ENCODE assay signal across 32 cellular contexts in the genomic region with DNA sequence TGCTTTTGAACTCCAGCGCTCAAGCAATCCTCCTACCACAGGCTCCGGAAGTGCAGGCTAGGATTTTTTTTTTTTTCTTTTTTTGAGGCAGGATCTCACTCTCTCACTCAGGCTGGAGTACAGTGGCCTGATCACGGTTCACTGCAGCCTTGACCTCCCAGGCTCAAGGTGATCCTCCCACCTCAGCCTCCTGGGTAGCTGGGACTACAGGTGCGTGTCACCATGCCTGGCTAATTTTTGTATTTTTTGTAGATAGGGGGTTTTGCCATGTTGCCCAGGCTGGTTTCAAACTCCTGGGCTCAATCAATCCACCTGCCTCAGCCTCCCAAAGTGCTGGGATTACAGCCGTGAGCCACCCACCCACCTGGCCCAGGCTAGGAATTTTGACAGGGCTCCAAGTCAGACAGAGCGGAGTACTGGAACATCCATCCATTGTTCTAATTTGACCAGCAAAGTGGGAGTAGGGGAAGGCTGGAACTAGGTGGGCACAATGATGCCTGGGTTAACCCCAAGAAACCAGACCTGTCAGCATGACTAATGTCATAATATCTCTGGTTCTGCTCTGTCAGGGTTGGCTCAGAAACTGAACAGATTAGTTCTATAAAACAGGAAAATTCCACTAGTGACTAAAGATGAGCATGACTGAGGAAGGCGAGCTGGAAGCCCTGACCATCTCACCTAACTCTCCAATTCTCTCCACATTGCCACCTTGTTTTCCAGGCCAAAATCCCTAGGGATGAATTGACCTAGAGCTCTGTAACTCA. TPM values are rescaled to one million over a fixed set of nuclear protein-coding genes. Genes with fewer than 3 reads are reported as not detected.
DNase-seq lines count a peak whose midpoint lies in the region; ATAC-seq, FAIRE-seq and TF ChIP-seq lines count a peak whose summit lies in the region.
"Had no signal": no experiment of that assay in that cellular context is flagged by ENCODE, and none has a peak within 500 bp of the region (broad histone marks: within the 10 kb centered on the region; RNA-seq: fewer than 3 reads in every experiment).

No MANE protein-coding gene starts in this region.

- TF ChIP-seq EP300 in GM12878 (IDR thresholded peaks at IDR 0.05; ENCODE audit: borderline replicate concordance in 1 of 2, control insufficient read depth in 1 of 2, low read depth in 2 of 2, low read length in 2 of 2): no peak

- H3K4me1 Mint-ChIP-seq in T-helper 1 cell treated with Interleukin-12 subunit alpha and Interleukin-12 subunit beta and Interleukin-4 antibody, amounts not matched to agents 30 μg/mL and 1 μg/mL, for 36 hours (ENCODE audit: low read depth): peaks cover 15% of the 10 kb centered on the region

- no peak overlapping the region for H3K9ac ChIP-seq in GM12878 (ENCODE audit: control insufficient read depth, insufficient read depth, low read length)
- H3K9ac ChIP-seq: KMS-11 had no signal

- no peak for DNase-seq in T-helper 1 cell
- no peak for DNase-seq in GM12878 (ENCODE audit: low read depth, low spot score)
- peak; percentile 40 for DNase-seq in kidney tubule cell (ENCODE audit: low spot score)
- DNase-seq in NCI-H2171 treated with DMSO at 0.1 percent for 48 hours (lab: John Stamatoyannopoulos, UW): no peak
- DNase-seq: activated CD4-positive, alpha-beta T cell treated with anti-CD3 and anti-CD28 coated beads, Interleukin-2, amount 50 U/mL, for 1 hour; activated naive CD4-positive, alpha-beta T cell treated with anti-CD3 and anti-CD28 coated beads for 36 hours; body of pancreas; H9; left cardiac atrium; NCI-H1417; NCI-H2081; NCI-H2227 treated with DMSO at 0.1 percent for 48 hours; NCI-H69; SHP77; stimulated activated CD4-positive, alpha-beta T cell treated with anti-CD3 and anti-CD28 coated beads, Interleukin-15, amount 100 ng/mL, for 24 hours; stimulated activated naive CD4-positive, alpha-beta T cell had no signal

- TF ChIP-seq CTCF in HEK293 (tag by site-specific recombination; IDR thresholded peaks at IDR 0.05) (no peak), GM12878 (IDR thresholded peaks at IDR 0.05 in 2 of 3, conservative IDR thresholded peaks at IDR 0.05 in 1 of 3; ENCODE audit: control insufficient read depth in 2 of 3, extremely low read depth in 1 of 3, insufficient read depth in 1 of 3, low read depth in 3 of 3, low read length in 3 of 3) (no peak)

- no TSS peak for BruUV-seq in GM12878 (replicated peaks; lab: Mats Ljungman, UMichigan)

- CTCF ChIA-PET in HEK293 (lab: Yijun Ruan, JAX): interaction anchor here (0.9 kb wide), 1 partner anchor 40 kb away, joined by 3 read pairs; no protein-coding TSS in a partner anchor
- CTCF ChIA-PET in GM12878 (lab: Yijun Ruan, JAX): interaction anchor here (0.6 to 1.7 kb wide), 7 partner anchors 25 to 583 kb away, joined by 3 to 6 read pairs (median 3); no protein-coding TSS in a partner anchor

- intact Hi-C loops in GM12878 (cut with micrococcal nuclease; ENCODE audit: unreplicated experiment): no loop called here

- ATAC-seq in GM12878 (peak; percentile 59), GM18519 (IDR thresholded peaks at IDR 0.05; ENCODE audit: low FRiP score, unreplicated experiment) (no peak), GM21529 (IDR thresholded peaks at IDR 0.05; ENCODE audit: unreplicated experiment) (no peak)
- ATAC-seq: body of pancreas, gastroesophageal sphincter, left cardiac atrium, Panc1, WTC11 had no signal

- no peak overlapping the region for H3K4me3 ChIP-seq in HEK293 (ENCODE audit: low read depth, low read length)
- no peak overlapping the region for H3K4me3 ChIP-seq in GM12878
- H3K4me3 ChIP-seq: body of pancreas, gastroesophageal sphincter, lung, thoracic aorta had no signal

- SMC1A ChIA-PET in GM12878 (lab: Charles Lee; ENCODE audit: uncharacterized antibody, unreplicated experiment): interaction anchor here (1.0 to 6.5 kb wide), 6 partner anchors 7 to 45 kb away, joined by 3 to 33 read pairs (median 3); partner anchors contain the start of genes POLR1E and ZBTB5

- 83% methylated on average over 6 of the region's 7 CpGs for WGBS in GM12878 (ENCODE audit: insufficient coverage, insufficient replicate concordance, low lambda C conversion rate, missing lambda C conversion rate)

- no peaks in the 10 kb centered on the region for H3K27me3 ChIP-seq in GM12878 (replicated peaks in 1 of 2; ENCODE audit: control insufficient read depth in 2 of 2, insufficient read depth in 2 of 2, low read length in 1 of 2)
- H3K27me3 ChIP-seq: body of pancreas, gastroesophageal sphincter had no signal

- H3K9me3 ChIP-seq in HEK293 (ENCODE audit: control insufficient read depth, insufficient read depth, low read depth, low read length) (no peaks in the 10 kb centered on the region), GM12878 (replicated peaks; ENCODE audit: control insufficient read depth, insufficient read depth, low read length) (no peaks in the 10 kb centered on the region; the same call in 2 of the 3 replicates)
- H3K9me3 ChIP-seq: body of pancreas, gastroesophageal sphincter, thoracic aorta had no signal

- H3K4me3 Mint-ChIP-seq in T-helper 1 cell treated with Interleukin-12 subunit alpha and Interleukin-12 subunit beta and Interleukin-4 antibody, amounts not matched to agents 30 μg/mL and 1 μg/mL, for 36 hours: no peak overlapping the region
- H3K4me3 Mint-ChIP-seq: activated naive CD4-positive, alpha-beta T cell treated with anti-CD3 and anti-CD28 coated beads for 36 hours; activated T-helper 1 cell treated with anti-CD3 and anti-CD28 coated beads, Interleukin-12 subunit alpha, Interleukin-12 subunit beta, Interleukin-2, Interleukin-4 antibody, amounts not matched to agents 30 ng/mL and 10 ng/mL and 1 ng/mL, durations not matched to agents 14 hours and 24 hours and 36 hours; H9; nephron; WTC11 had no signal

- H2AFZ ChIP-seq in GM12878 (ENCODE audit: control insufficient read depth, low read depth, low read length): no peak overlapping the region

- RAD21 ChIA-PET in GM12878 (lab: Charles Lee; ENCODE audit: unreplicated experiment): interaction anchor here (0.6 to 1.4 kb wide), 3 partner anchors 40 to 46 kb away, joined by 3 read pairs; no protein-coding TSS in a partner anchor

- no peaks in the 10 kb centered on the region for H3K9me3 Mint-ChIP-seq in T-helper 1 cell treated with Interleukin-12 subunit alpha and Interleukin-12 subunit beta and Interleukin-4 antibody, amounts not matched to agents 30 μg/mL and 1 μg/mL, for 36 hours
- H3K9me3 Mint-ChIP-seq: activated naive CD4-positive, alpha-beta T cell treated with anti-CD3 and anti-CD28 coated beads for 36 hours; activated T-helper 1 cell treated with anti-CD3 and anti-CD28 coated beads, Interleukin-12 subunit alpha, Interleukin-12 subunit beta, Interleukin-2, Interleukin-4 antibody, amounts not matched to agents 30 ng/mL and 10 ng/mL and 1 ng/mL, durations not matched to agents 14 hours and 24 hours and 36 hours; nephron; WTC11 had no signal

- H3K4me2 ChIP-seq in GM12878 (ENCODE audit: control insufficient read depth, insufficient read depth): peak overlapping the region; percentile 72
- H3K4me2 ChIP-seq: KMS-11 had no signal

- H3K27ac ChIP-seq in HEK293 (ENCODE audit: extremely low read depth, low read depth, low read length): no peak overlapping the region
- peak overlapping the region; percentile 71 for H3K27ac ChIP-seq in GM12878 (ENCODE audit: control insufficient read depth, insufficient read depth)
- H3K27ac ChIP-seq: body of pancreas, gastroesophageal sphincter, KMS-11, thoracic aorta had no signal

- TF ChIP-seq RAD21 in GM12878 (IDR thresholded peaks at IDR 0.05; ENCODE audit: insufficient read depth, low read depth, low read length): no peak

- H3K36me3 ChIP-seq in HEK293 (ENCODE audit: control insufficient read depth in 2 of 2, insufficient read depth in 1 of 2, low read length in 2 of 2) (no peaks in the 10 kb centered on the region; a peak in 1 of 3 replicates), GM12878 (ENCODE audit: control insufficient read depth in 2 of 2, insufficient read depth in 2 of 2, low read length in 1 of 2) (peaks cover 0 to 7% of the 10 kb centered on the region in 2 experiments; a peak in 2 of 4 replicates)
- H3K36me3 ChIP-seq: gastroesophageal sphincter had no signal

- in situ Hi-C loops in GM12878 (cut with MboI): no loop called here

- H3K36me3 Mint-ChIP-seq in T-helper 1 cell treated with Interleukin-12 subunit alpha and Interleukin-12 subunit beta and Interleukin-4 antibody, amounts not matched to agents 30 μg/mL and 1 μg/mL, for 36 hours (ENCODE audit: low read depth): no peaks in the 10 kb centered on the region

- no peaks in the 10 kb centered on the region for H4K20me1 ChIP-seq in GM12878 (ENCODE audit: control insufficient read depth, insufficient read depth)

- peak overlapping the region; percentile 9 for H3K27ac Mint-ChIP-seq in T-helper 1 cell treated with Interleukin-12 subunit alpha and Interleukin-12 subunit beta and Interleukin-4 antibody, amounts not matched to agents 30 μg/mL and 1 μg/mL, for 36 hours
- H3K27ac Mint-ChIP-seq: activated naive CD4-positive, alpha-beta T cell treated with anti-CD3 and anti-CD28 coated beads for 36 hours; activated T-helper 1 cell treated with anti-CD3 and anti-CD28 coated beads, Interleukin-12 subunit alpha, Interleukin-12 subunit beta, Interleukin-2, Interleukin-4 antibody, amounts not matched to agents 30 ng/mL and 10 ng/mL and 1 ng/mL, durations not matched to agents 14 hours and 24 hours and 36 hours; nephron; WTC11 had no signal

- peaks cover 78% of the 10 kb centered on the region for H3K79me2 ChIP-seq in GM12878 (ENCODE audit: control insufficient read depth, insufficient read depth, low read length)

- H3K4me1 ChIP-seq in HEK293 (ENCODE audit: control insufficient read depth, insufficient read depth, low read length): peaks cover 9% of the 10 kb centered on the region; the same call in 1 of the 2 replicates
- peaks cover 13% of the 10 kb centered on the region for H3K4me1 ChIP-seq in GM12878 (ENCODE audit: control insufficient read depth, insufficient read depth, low read length)

- no peak for FAIRE-seq in GM12878 (lab: Jason Lieb, UNC)
- FAIRE-seq: endometrium, GM18507, GM19239, urothelium cell line had no signal

- TF ChIP-seq POLR2A in GM12878 (IDR thresholded peaks at IDR 0.05; ENCODE audit: low read depth, low read length): no peak

- no peaks in the 10 kb centered on the region for H3K27me3 Mint-ChIP-seq in T-helper 1 cell treated with Interleukin-12 subunit alpha and Interleukin-12 subunit beta and Interleukin-4 antibody, amounts not matched to agents 30 μg/mL and 1 μg/mL, for 36 hours (ENCODE audit: low read depth)

- POLR2A ChIA-PET in HEK293 (lab: Yijun Ruan, JAX) (interaction anchor here (1.6 to 3.3 kb wide), 2 partner anchors 9 to 29 kb away, joined by 3 to 20 read pairs; partner anchors contain the start of genes POLR1E and ZBTB5), GM12878 (lab: Charles Lee) (interaction anchor here (1.1 kb wide), 1 partner anchor 42 kb away, joined by 3 read pairs; no protein-coding TSS in a partner anchor)

RNA-seq across cellular contexts. Expression of gene ZBTB5, which starts 9.2 kb away (rescaled TPM):
- 35.8 and 37.5 TPM in 2 replicates for total RNA-seq in GM12878 (2013; cell fraction: nucleolus; rRNA removed)
- 12.8 and 15.6 TPM in 2 replicates for total RNA-seq in GM12878 (2014; rRNA removed)
- total RNA-seq in GM12878 (2014; rRNA removed; fragmentation: Illumina TruSeq; extraction: Trizol): 11.4 and 12.2 TPM in 2 replicates
- 12.7 and 13.3 TPM in 2 replicates for total RNA-seq in GM12878 (2021)
- polyA plus RNA-seq in GM12878 (2011; ENCODE audit: low read depth): 9.4 TPM
- polyA plus RNA-seq in GM12878 (2011; rRNA removed): 29.2 and 32.5 TPM in 2 replicates
- 23.3 and 26.5 TPM in 2 replicates for polyA plus RNA-seq in GM12878 (2011; cell fraction: cytosol; rRNA removed)
- polyA plus RNA-seq in GM12878 (2011; cell fraction: nucleus; rRNA removed): 31.1 and 48.9 TPM in 2 replicates
- 11.2 and 14.0 TPM in 2 replicates for polyA plus RNA-seq in GM12878 (2012)
- polyA plus RNA-seq in GM12878 (2014; fragmentation: Illumina TruSeq; extraction: Trizol): 14.3 and 14.5 TPM in 2 replicates
- 1 to 10 TPM; 1.4 to 2.5 TPM for polyA plus RNA-seq in GM12878 (2014; fragmentation: Nextera tagmentation; extraction: Ambion mirVana)
- 13.0 and 13.2 TPM in 2 replicates for polyA plus RNA-seq in GM12878 (2014; rRNA removed)
- 1 to 10 TPM; 4.5 to 4.6 TPM for polyA plus RNA-seq in GM12878 (2016; fragmentation: Nextera tagmentation; extraction: Ambion mirVana)
- polyA minus RNA-seq in GM12878 (2011; rRNA and poly(A)+ RNA removed): 30.5 and 31.2 TPM in 2 replicates
- 8.2 and 9.6 TPM in 2 replicates for polyA minus RNA-seq in GM12878 (2011; cell fraction: cytosol; rRNA and poly(A)+ RNA removed)
- 13.8 and 19.0 TPM in 2 replicates for polyA minus RNA-seq in GM12878 (2011; cell fraction: nucleus; rRNA and poly(A)+ RNA removed)

RNA-seq across cellular contexts. Expression of gene POLR1E, which starts 29.7 kb away (rescaled TPM):
- total RNA-seq in GM12878 (2013; cell fraction: nucleolus; rRNA removed): 30.1 and 31.2 TPM in 2 replicates
- 52.1 and 57.9 TPM in 2 replicates for total RNA-seq in GM12878 (2014; rRNA removed)
- total RNA-seq in GM12878 (2014; rRNA removed; fragmentation: Illumina TruSeq; extraction: Trizol): 66.7 and 71.3 TPM in 2 replicates
- total RNA-seq in GM12878 (2021): 47.7 and 48.7 TPM in 2 replicates
- 30.2 TPM for polyA plus RNA-seq in GM12878 (2011; ENCODE audit: low read depth)
- 59.7 and 61.1 TPM in 2 replicates for polyA plus RNA-seq in GM12878 (2011; rRNA removed)
- polyA plus RNA-seq in GM12878 (2011; cell fraction: cytosol; rRNA removed): 47.2 and 51.1 TPM in 2 replicates
- polyA plus RNA-seq in GM12878 (2011; cell fraction: nucleus; rRNA removed): 20.2 and 27.6 TPM in 2 replicates
- polyA plus RNA-seq in GM12878 (2012): 32.5 and 42.2 TPM in 2 replicates
- 65.0 and 66.6 TPM in 2 replicates for polyA plus RNA-seq in GM12878 (2014; fragmentation: Illumina TruSeq; extraction: Trizol)
- 10 to 100 TPM; 13.7 to 27.6 TPM for polyA plus RNA-seq in GM12878 (2014; fragmentation: Nextera tagmentation; extraction: Ambion mirVana)
- polyA plus RNA-seq in GM12878 (2014; rRNA removed): 55.7 and 57.2 TPM in 2 replicates
- 10 to 100 TPM; 31.4 to 33.3 TPM for polyA plus RNA-seq in GM12878 (2016; fragmentation: Nextera tagmentation; extraction: Ambion mirVana)
- 53.8 and 63.4 TPM in 2 replicates for polyA minus RNA-seq in GM12878 (2011; rRNA and poly(A)+ RNA removed)
- polyA minus RNA-seq in GM12878 (2011; cell fraction: cytosol; rRNA and poly(A)+ RNA removed): 15.1 and 19.5 TPM in 2 replicates
- 13.3 and 21.4 TPM in 2 replicates for polyA minus RNA-seq in GM12878 (2011; cell fraction: nucleus; rRNA and poly(A)+ RNA removed)

RNA-seq across cellular contexts. Expression of gene GRHPR, which starts 33.6 kb away (rescaled TPM):
- total RNA-seq in GM12878 (2013; cell fraction: nucleolus; rRNA removed): 108 and 136 TPM in 2 replicates
- 179 and 190 TPM in 2 replicates for total RNA-seq in GM12878 (2014; rRNA removed)
- total RNA-seq in GM12878 (2014; rRNA removed; fragmentation: Illumina TruSeq; extraction: Trizol): 104 and 111 TPM in 2 replicates
- 120 and 127 TPM in 2 replicates for total RNA-seq in GM12878 (2021)
- 70.6 TPM for polyA plus RNA-seq in GM12878 (2011; ENCODE audit: low read depth)
- 68.5 and 132 TPM in 2 replicates for polyA plus RNA-seq in GM12878 (2011; rRNA removed)
- 195 and 247 TPM in 2 replicates for polyA plus RNA-seq in GM12878 (2011; cell fraction: cytosol; rRNA removed)
- polyA plus RNA-seq in GM12878 (2011; cell fraction: nucleus; rRNA removed): 168 and 195 TPM in 2 replicates
- polyA plus RNA-seq in GM12878 (2012): 91.5 and 110 TPM in 2 replicates
- polyA plus RNA-seq in GM12878 (2014; fragmentation: Illumina TruSeq; extraction: Trizol): 65.4 and 96.1 TPM in 2 replicates
- 10 to 100 TPM; 52.4 to 78.6 TPM for polyA plus RNA-seq in GM12878 (2014; fragmentation: Nextera tagmentation; extraction: Ambion mirVana)
- 194 and 209 TPM in 2 replicates for polyA plus RNA-seq in GM12878 (2014; rRNA removed)
- polyA plus RNA-seq in GM12878 (2016; fragmentation: Nextera tagmentation; extraction: Ambion mirVana): 100 to 1,000 TPM; 153 to 154 TPM
- polyA minus RNA-seq in GM12878 (2011; rRNA and poly(A)+ RNA removed): 81.4 and 134 TPM in 2 replicates
- 31.9 and 41.0 TPM in 2 replicates for polyA minus RNA-seq in GM12878 (2011; cell fraction: cytosol; rRNA and poly(A)+ RNA removed)
- 33.0 and 70.1 TPM in 2 replicates for polyA minus RNA-seq in GM12878 (2011; cell fraction: nucleus; rRNA and poly(A)+ RNA removed)
